Comparison of ENCODE assay signal across 11 cellular contexts in genomic region chr2:1538663-1539062, GRCh38.
A peak's percentile ranks its signal among the peaks of the same experiment; 100 is the strongest.
DNase-seq lines count a peak whose midpoint lies in the region; ATAC-seq and TF ChIP-seq lines count a peak whose summit lies in the region.
"Had no signal": no experiment of that assay in that cellular context is flagged by ENCODE, and none has a peak within 500 bp of the region (broad histone marks: within the 10 kb centered on the region; RNA-seq: fewer than 3 reads in every experiment).

No MANE protein-coding gene starts in this region.

- H3K27me3 Mint-ChIP-seq in activated CD4-positive, alpha-beta T cell treated with anti-CD3 and anti-CD28 coated beads for 36 hours = peaks cover 2% of the 10 kb centered on the region

- H3K4me1 Mint-ChIP-seq in activated CD4-positive, alpha-beta T cell treated with anti-CD3 and anti-CD28 coated beads for 36 hours = no peaks in the 10 kb centered on the region

- H3K36me3 Mint-ChIP-seq in activated CD4-positive, alpha-beta T cell treated with anti-CD3 and anti-CD28 coated beads for 36 hours (ENCODE audit: low read depth) = no peaks in the 10 kb centered on the region

- H3K27ac ChIP-seq in brain microvascular endothelial cell = no peak overlapping the region
- H3K27ac ChIP-seq in Peyer's patch = no peak overlapping the region
- H3K27ac ChIP-seq: psoas muscle had no signal

- DNase-seq in activated CD4-positive, alpha-beta T cell treated with anti-CD3 and anti-CD28 coated beads for 36 hours = peak; percentile 38
- DNase-seq in activated CD4-positive, alpha-beta T cell treated with anti-CD3 and anti-CD28 coated beads for 4 hours = no peak
- peak; percentile 37 for DNase-seq in NCI-H1105 (lab: John Stamatoyannopoulos, UW)
- peak; percentile 43 for DNase-seq in brain microvascular endothelial cell
- DNase-seq in renal cortical epithelial cell (ENCODE audit: low read depth) = peak; percentile 12
- DNase-seq in nucleus accumbens (lab: John Stamatoyannopoulos, UW) = no peak
- no peak for DNase-seq in Peyer's patch
- DNase-seq: effector CD4-positive, alpha-beta T cell; psoas muscle had no signal

- no peaks in the 10 kb centered on the region for H3K9me3 ChIP-seq in Peyer's patch
- H3K9me3 ChIP-seq: psoas muscle had no signal

- no peaks in the 10 kb centered on the region for H3K9me3 Mint-ChIP-seq in activated CD4-positive, alpha-beta T cell treated with anti-CD3 and anti-CD28 coated beads for 36 hours (ENCODE audit: low read depth)
- H3K9me3 Mint-ChIP-seq: T-helper 1 cell treated with Interleukin-12 subunit alpha and Interleukin-12 subunit beta and Interleukin-4 antibody, amounts not matched to agents 30 μg/mL and 1 μg/mL, for 36 hours had no signal

- no peak for TF ChIP-seq POLR2A in Peyer's patch (IDR thresholded peaks at IDR 0.05)

- H3K27me3 ChIP-seq in brain microvascular endothelial cell (replicated peaks) = no peaks in the 10 kb centered on the region
- no peaks in the 10 kb centered on the region for H3K27me3 ChIP-seq in Peyer's patch

- H3K27ac Mint-ChIP-seq in activated CD4-positive, alpha-beta T cell treated with anti-CD3 and anti-CD28 coated beads for 36 hours = no peak overlapping the region
- H3K27ac Mint-ChIP-seq: T-helper 1 cell treated with Interleukin-12 subunit alpha and Interleukin-12 subunit beta and Interleukin-4 antibody, amounts not matched to agents 30 μg/mL and 1 μg/mL, for 36 hours had no signal

- no peak for ATAC-seq in activated CD4-positive, alpha-beta T cell treated with anti-CD3 and anti-CD28 coated beads for 36 hours
- no peak for ATAC-seq in GM19397 (IDR thresholded peaks at IDR 0.05; ENCODE audit: unreplicated experiment)
- ATAC-seq: psoas muscle had no signal

- TF ChIP-seq CTCF in brain microvascular endothelial cell (IDR thresholded peaks at IDR 0.05; ENCODE audit: low read depth, low read length, missing control alignments) = peak; percentile 83
- TF ChIP-seq CTCF in Peyer's patch (IDR thresholded peaks at IDR 0.05) = peak in 1 of 6 experiments; percentile 3

- intact Hi-C loops in activated CD4-positive, alpha-beta T cell treated with anti-CD3 and anti-CD28 coated beads for 36 hours (cut with DNase I, micrococcal nuclease) = no loop called here

- CTCF ChIA-PET in activated CD4-positive, alpha-beta T cell treated with anti-CD3 and anti-CD28 coated beads for 36 hours (lab: Charles Lee) = no interaction called here

- no peaks in the 10 kb centered on the region for H3K36me3 ChIP-seq in brain microvascular endothelial cell (replicated peaks)
- H3K36me3 ChIP-seq in Peyer's patch = no peaks in the 10 kb centered on the region

- in situ Hi-C loops in brain microvascular endothelial cell (cut with HindIII; ENCODE audit: low pct_ligation_motif_present, low sequenced_read_pairs) = no loop called here

- no peaks in the 10 kb centered on the region for H3K4me1 ChIP-seq in Peyer's patch
- H3K4me1 ChIP-seq: psoas muscle had no signal

- POLR2A ChIA-PET in activated CD4-positive, alpha-beta T cell treated with anti-CD3 and anti-CD28 coated beads for 36 hours (lab: Charles Lee) = no interaction called here

- H3K4me3 ChIP-seq in brain microvascular endothelial cell (ENCODE audit: low read depth, low read length) (no peak overlapping the region), Peyer's patch (no peak overlapping the region)
- H3K4me3 ChIP-seq: psoas muscle had no signal

- no peak overlapping the region for H3K4me3 Mint-ChIP-seq in activated CD4-positive, alpha-beta T cell treated with anti-CD3 and anti-CD28 coated beads for 36 hours
- H3K4me3 Mint-ChIP-seq: T-helper 1 cell treated with Interleukin-12 subunit alpha and Interleukin-12 subunit beta and Interleukin-4 antibody, amounts not matched to agents 30 μg/mL and 1 μg/mL, for 36 hours had no signal

Comparison
In these comparisons a context has a peak if more than half of its experiments do, and no peak if none do; other contexts are left out.
1. DNase-seq: peak in activated CD4-positive, alpha-beta T cell treated with anti-CD3 and anti-CD28 coated beads for 36 hours (single experiment), NCI-H1105 (single experiment), brain microvascular endothelial cell (single experiment) and renal cortical epithelial cell (single experiment); none in activated CD4-positive, alpha-beta T cell treated with anti-CD3 and anti-CD28 coated beads for 4 hours (0 of 2), nucleus accumbens (0 of 56) and Peyer's patch (0 of 3).